18 cellular contexts compared by ENCODE assay signal in the genomic region with DNA sequence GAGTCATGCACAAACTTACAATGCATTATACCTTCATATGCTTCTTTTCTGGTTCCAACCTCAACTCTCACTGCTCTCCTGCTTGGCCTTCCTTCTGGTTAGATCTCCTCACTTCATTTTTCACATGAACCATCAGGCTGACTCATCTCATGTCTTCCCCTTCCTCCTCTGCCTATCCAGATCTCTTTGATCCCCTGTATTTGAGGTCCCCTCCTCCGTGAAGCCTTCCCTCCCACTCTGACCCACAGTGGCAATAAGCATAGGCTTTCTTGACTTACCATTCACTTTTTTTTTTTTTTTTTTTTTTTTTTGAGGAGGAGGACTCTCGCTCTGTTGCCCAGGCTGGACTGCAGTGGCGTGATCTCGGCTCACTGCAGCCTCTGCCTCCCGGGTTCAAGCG. TPM values are rescaled to one million over a fixed set of nuclear protein-coding genes. Genes with fewer than 3 reads are reported as not detected.
A peak's percentile ranks its signal among the peaks of the same experiment; 100 is the strongest.
DNase-seq lines count a peak whose midpoint lies in the region; ATAC-seq lines count a peak whose summit lies in the region.
"Had no signal": no experiment of that assay in that cellular context is flagged by ENCODE, and none has a peak within 500 bp of the region (broad histone marks: within the 10 kb centered on the region; RNA-seq: fewer than 3 reads in every experiment).

No MANE protein-coding gene starts in this region.

- no peaks in the 10 kb centered on the region for H3K27me3 Mint-ChIP-seq in T-helper 2 cell treated with Interferon-gamma antibody and Interleukin-4, amounts not matched to agents 5 μg/mL and 100 μg/mL, for 36 hours (ENCODE audit: low read depth)
- H3K27me3 Mint-ChIP-seq in activated T-helper 1 cell treated with anti-CD3 and anti-CD28 coated beads, Interleukin-12 subunit alpha, Interleukin-12 subunit beta, Interleukin-2, Interleukin-4 antibody, amounts not matched to agents 30 ng/mL and 10 ng/mL and 1 ng/mL, durations not matched to agents 14 hours and 24 hours and 36 hours (ENCODE audit: insufficient read depth) = peaks cover 6% of the 10 kb centered on the region

- no peak overlapping the region for H3K4me3 Mint-ChIP-seq in T-helper 2 cell treated with Interferon-gamma antibody and Interleukin-4, amounts not matched to agents 5 μg/mL and 100 μg/mL, for 36 hours
- H3K4me3 Mint-ChIP-seq in activated T-helper 1 cell treated with anti-CD3 and anti-CD28 coated beads, Interleukin-12 subunit alpha, Interleukin-12 subunit beta, Interleukin-2, Interleukin-4 antibody, amounts not matched to agents 30 ng/mL and 10 ng/mL and 1 ng/mL, durations not matched to agents 14 hours and 24 hours and 36 hours = no peak overlapping the region
- no peak overlapping the region for H3K4me3 Mint-ChIP-seq in stimulated activated effector memory CD8-positive, alpha-beta T cell treated with anti-CD3 and anti-CD28 coated beads, Interleukin-12 subunit alpha, Interleukin-12 subunit beta, amount 100 ng/mL, for 72 hours
- H3K4me3 Mint-ChIP-seq: CD14-positive monocyte, HFFc6 had no signal

- H3K9me3 Mint-ChIP-seq in T-helper 2 cell treated with Interferon-gamma antibody and Interleukin-4, amounts not matched to agents 5 μg/mL and 100 μg/mL, for 36 hours = no peaks in the 10 kb centered on the region
- no peaks in the 10 kb centered on the region for H3K9me3 Mint-ChIP-seq in activated T-helper 1 cell treated with anti-CD3 and anti-CD28 coated beads, Interleukin-12 subunit alpha, Interleukin-12 subunit beta, Interleukin-2, Interleukin-4 antibody, amounts not matched to agents 30 ng/mL and 10 ng/mL and 1 ng/mL, durations not matched to agents 14 hours and 24 hours and 36 hours
- no peaks in the 10 kb centered on the region for H3K9me3 Mint-ChIP-seq in stimulated activated effector memory CD8-positive, alpha-beta T cell treated with anti-CD3 and anti-CD28 coated beads, Interleukin-12 subunit alpha, Interleukin-12 subunit beta, amount 100 ng/mL, for 72 hours
- H3K9me3 Mint-ChIP-seq: HFFc6 had no signal

- H3K36me3 Mint-ChIP-seq in T-helper 2 cell treated with Interferon-gamma antibody and Interleukin-4, amounts not matched to agents 5 μg/mL and 100 μg/mL, for 36 hours (ENCODE audit: low read depth) = no peaks in the 10 kb centered on the region
- no peaks in the 10 kb centered on the region for H3K36me3 Mint-ChIP-seq in activated T-helper 1 cell treated with anti-CD3 and anti-CD28 coated beads, Interleukin-12 subunit alpha, Interleukin-12 subunit beta, Interleukin-2, Interleukin-4 antibody, amounts not matched to agents 30 ng/mL and 10 ng/mL and 1 ng/mL, durations not matched to agents 14 hours and 24 hours and 36 hours (ENCODE audit: low read depth)
- H3K36me3 Mint-ChIP-seq in stimulated activated effector memory CD8-positive, alpha-beta T cell treated with anti-CD3 and anti-CD28 coated beads, Interleukin-12 subunit alpha, Interleukin-12 subunit beta, amount 100 ng/mL, for 72 hours = peaks cover 6% of the 10 kb centered on the region
- H3K36me3 Mint-ChIP-seq: CD14-positive monocyte had no signal

- peak; percentile 47 for DNase-seq in T-helper 2 cell treated with Interferon-gamma antibody and Interleukin-4, amounts not matched to agents 5 μg/mL and 100 μg/mL, for 36 hours (ENCODE audit: low spot score)
- no peak for DNase-seq in T-helper 2 cell
- DNase-seq in activated effector memory CD4-positive, alpha-beta T cell treated with anti-CD3 and anti-CD28 coated beads, Interleukin-2, amount 50 U/mL, for 16 hours = peak; percentile 61
- no peak for DNase-seq in activated effector memory CD4-positive, alpha-beta T cell treated with Interleukin-2 at 50 U/mL for 16 hours
- no peak for DNase-seq in activated T-helper 1 cell treated with anti-CD3 and anti-CD28 coated beads, Interleukin-12 subunit alpha, Interleukin-12 subunit beta, Interleukin-2, Interleukin-4 antibody, amounts not matched to agents 30 ng/mL and 10 ng/mL and 1 ng/mL, durations not matched to agents 14 hours and 24 hours and 36 hours (ENCODE audit: low spot score)
- no peak for DNase-seq in stimulated activated effector memory CD8-positive, alpha-beta T cell treated with anti-CD3 and anti-CD28 coated beads, Interleukin-12 subunit alpha, Interleukin-12 subunit beta, amount 100 ng/mL, for 72 hours (ENCODE audit: low spot score in 2 of 2)
- DNase-seq in germinal center (ENCODE audit: low spot score) = no peak
- DNase-seq: DMS79, HFFc6, KBM-7, NCI-H1417, NCI-H187, NCI-H2107, NCI-H2227 treated with DMSO at 0.1 percent for 48 hours, NCI-H510A treated with DMSO at 0.1 percent for 48 hours, NCI-H774 had no signal

- H3K4me1 Mint-ChIP-seq in T-helper 2 cell treated with Interferon-gamma antibody and Interleukin-4, amounts not matched to agents 5 μg/mL and 100 μg/mL, for 36 hours (ENCODE audit: low read depth) = peaks cover 27% of the 10 kb centered on the region
- H3K4me1 Mint-ChIP-seq in activated T-helper 1 cell treated with anti-CD3 and anti-CD28 coated beads, Interleukin-12 subunit alpha, Interleukin-12 subunit beta, Interleukin-2, Interleukin-4 antibody, amounts not matched to agents 30 ng/mL and 10 ng/mL and 1 ng/mL, durations not matched to agents 14 hours and 24 hours and 36 hours (ENCODE audit: low read depth) = peaks cover 37% of the 10 kb centered on the region
- H3K4me1 Mint-ChIP-seq in stimulated activated effector memory CD8-positive, alpha-beta T cell treated with anti-CD3 and anti-CD28 coated beads, Interleukin-12 subunit alpha, Interleukin-12 subunit beta, amount 100 ng/mL, for 72 hours = peaks cover 17% of the 10 kb centered on the region

- ATAC-seq in stimulated activated effector memory CD8-positive, alpha-beta T cell treated with anti-CD3 and anti-CD28 coated beads, Interleukin-12 subunit alpha, Interleukin-12 subunit beta, amount 100 ng/mL, for 72 hours = peak; percentile 11
- no peak for ATAC-seq in GM19463 (IDR thresholded peaks at IDR 0.05; ENCODE audit: unreplicated experiment)

- H3K27ac Mint-ChIP-seq in T-helper 2 cell treated with Interferon-gamma antibody and Interleukin-4, amounts not matched to agents 5 μg/mL and 100 μg/mL, for 36 hours = no peak overlapping the region
- H3K27ac Mint-ChIP-seq in activated T-helper 1 cell treated with anti-CD3 and anti-CD28 coated beads, Interleukin-12 subunit alpha, Interleukin-12 subunit beta, Interleukin-2, Interleukin-4 antibody, amounts not matched to agents 30 ng/mL and 10 ng/mL and 1 ng/mL, durations not matched to agents 14 hours and 24 hours and 36 hours = peak overlapping the region; percentile 59
- no peak overlapping the region for H3K27ac Mint-ChIP-seq in stimulated activated effector memory CD8-positive, alpha-beta T cell treated with anti-CD3 and anti-CD28 coated beads, Interleukin-12 subunit alpha, Interleukin-12 subunit beta, amount 100 ng/mL, for 72 hours
- H3K27ac Mint-ChIP-seq: CD14-positive monocyte, HFFc6 had no signal

- intact Hi-C loops in activated T-helper 1 cell treated with anti-CD3 and anti-CD28 coated beads, Interleukin-12 subunit alpha, Interleukin-12 subunit beta, Interleukin-2, Interleukin-4 antibody, amounts not matched to agents 30 ng/mL and 10 ng/mL and 1 ng/mL, durations not matched to agents 14 hours and 24 hours and 36 hours (cut with micrococcal nuclease) = no loop called here

RNA-seq across cellular contexts. Expression of gene ASIC1, which starts 14.7 kb away (rescaled TPM):
- 10.2 and 11.2 TPM in 2 replicates for total RNA-seq in activated T-helper 1 cell treated with anti-CD3 and anti-CD28 coated beads, Interleukin-12 subunit alpha, Interleukin-12 subunit beta, Interleukin-2, Interleukin-4 antibody, amounts not matched to agents 30 ng/mL and 10 ng/mL and 1 ng/mL, durations not matched to agents 14 hours and 24 hours and 36 hours

RNA-seq across cellular contexts. Expression of gene RACGAP1, which starts 17.4 kb away (rescaled TPM):
- total RNA-seq in activated T-helper 1 cell treated with anti-CD3 and anti-CD28 coated beads, Interleukin-12 subunit alpha, Interleukin-12 subunit beta, Interleukin-2, Interleukin-4 antibody, amounts not matched to agents 30 ng/mL and 10 ng/mL and 1 ng/mL, durations not matched to agents 14 hours and 24 hours and 36 hours = 68.1 and 71.2 TPM in 2 replicates

RNA-seq across cellular contexts. Expression of gene SMARCD1, which starts 42.4 kb away (rescaled TPM):
- 74.6 and 75.3 TPM in 2 replicates for total RNA-seq in activated T-helper 1 cell treated with anti-CD3 and anti-CD28 coated beads, Interleukin-12 subunit alpha, Interleukin-12 subunit beta, Interleukin-2, Interleukin-4 antibody, amounts not matched to agents 30 ng/mL and 10 ng/mL and 1 ng/mL, durations not matched to agents 14 hours and 24 hours and 36 hours

Comparison
In these comparisons a context has a peak if more than half of its experiments do, and no peak if none do; other contexts are left out.
1. DNase-seq: peak in T-helper 2 cell treated with Interferon-gamma antibody and Interleukin-4, amounts not matched to agents 5 μg/mL and 100 μg/mL, for 36 hours (single experiment) and activated effector memory CD4-positive, alpha-beta T cell treated with anti-CD3 and anti-CD28 coated beads, Interleukin-2, amount 50 U/mL, for 16 hours (single experiment); none in T-helper 2 cell (0 of 5), activated effector memory CD4-positive, alpha-beta T cell treated with Interleukin-2 at 50 U/mL for 16 hours (single experiment), activated T-helper 1 cell treated with anti-CD3 and anti-CD28 coated beads, Interleukin-12 subunit alpha, Interleukin-12 subunit beta, Interleukin-2, Interleukin-4 antibody, amounts not matched to agents 30 ng/mL and 10 ng/mL and 1 ng/mL, durations not matched to agents 14 hours and 24 hours and 36 hours (single experiment), stimulated activated effector memory CD8-positive, alpha-beta T cell treated with anti-CD3 and anti-CD28 coated beads, Interleukin-12 subunit alpha, Interleukin-12 subunit beta, amount 100 ng/mL, for 72 hours (0 of 2) and germinal center (single experiment).